17 cellular contexts compared by ENCODE assay signal in the genomic region with DNA sequence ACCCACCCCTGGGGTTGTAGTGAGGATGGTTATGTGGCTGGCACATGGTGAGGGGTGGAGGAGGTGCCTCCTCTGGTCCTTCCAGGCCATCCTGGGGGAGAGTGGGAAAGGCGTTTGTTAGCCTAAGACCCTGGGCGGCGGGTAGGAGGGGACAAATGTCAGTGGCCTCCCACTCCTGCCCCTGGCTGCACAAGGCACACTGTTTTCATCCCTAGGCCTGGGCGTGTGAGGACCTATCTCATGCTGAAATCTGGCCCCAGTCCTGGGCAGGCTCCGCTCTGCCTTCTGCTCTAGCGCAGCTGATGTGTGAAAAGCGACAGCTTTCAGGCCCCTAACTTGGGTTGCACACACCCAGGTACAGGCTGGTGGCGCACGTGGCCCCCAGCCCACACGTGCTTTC.
DNase-seq lines count a peak whose midpoint lies in the region; ATAC-seq lines count a peak whose summit lies in the region.
"Had no signal": no experiment of that assay in that cellular context is flagged by ENCODE, and none has a peak within 500 bp of the region (broad histone marks: within the 10 kb centered on the region; RNA-seq: fewer than 3 reads in every experiment).

No MANE protein-coding gene starts in this region.

- no peaks in the 10 kb centered on the region for H3K36me3 ChIP-seq in endocrine pancreas (ENCODE audit: control insufficient read depth, insufficient read depth, low read length)
- H3K36me3 ChIP-seq: HAP-1, SJCRH30 had no signal

- no peaks in the 10 kb centered on the region for H3K27me3 ChIP-seq in endocrine pancreas (ENCODE audit: control insufficient read depth, insufficient read depth, low read length)
- H3K27me3 ChIP-seq: SJCRH30 had no signal

- no peaks in the 10 kb centered on the region for H3K9me3 ChIP-seq in endocrine pancreas (ENCODE audit: control insufficient read depth, low read length)
- H3K9me3 ChIP-seq: HAP-1, SJCRH30 had no signal

- DNase-seq in DMS 273 (lab: John Stamatoyannopoulos, UW; ENCODE audit: unreplicated experiment) (peak; percentile 68), NCI-H1694 treated with DMSO at 0.1 percent for 48 hours (lab: John Stamatoyannopoulos, UW) (peak; percentile 79), caudate nucleus (lab: John Stamatoyannopoulos, UW) (peak in 1 of 61 donors; percentile 17), NCI-H128 (lab: John Stamatoyannopoulos, UW; ENCODE audit: unreplicated experiment) (no peak), NCI-H2029 treated with DMSO at 0.1 percent for 48 hours (lab: John Stamatoyannopoulos, UW) (no peak), NK-92 (lab: John Stamatoyannopoulos, UW; ENCODE audit: unreplicated experiment) (no peak)
- DNase-seq: CD4-positive, alpha-beta T cell; DMS53; EL; IMR-90; Karpas-422; NCI-H2227 treated with DMSO at 0.1 percent for 48 hours; SJCRH30; SW 1271 had no signal

- H3K4me3 ChIP-seq in endocrine pancreas (ENCODE audit: control insufficient read depth, insufficient read depth, low read length), result no peak overlapping the region
- H3K4me3 ChIP-seq: HAP-1, SJCRH30 had no signal

- peak overlapping the region; percentile 13 for H3K27ac ChIP-seq in caudate nucleus (ENCODE audit: low read depth, low read length)
- H3K27ac ChIP-seq: SJCRH30 had no signal

- H3K9ac ChIP-seq in endocrine pancreas (ENCODE audit: control insufficient read depth, insufficient read depth, low read length), result peak overlapping the region; percentile 19

- no peaks in the 10 kb centered on the region for H3K4me1 ChIP-seq in endocrine pancreas (ENCODE audit: control insufficient read depth, insufficient read depth, low read length)
- H3K4me1 ChIP-seq: HAP-1, SJCRH30 had no signal

- no peak for ATAC-seq in HG02970 (IDR thresholded peaks at IDR 0.05; ENCODE audit: low FRiP score, unreplicated experiment)

Comparison
In these comparisons a context has a peak if more than half of its experiments do, and no peak if none do; other contexts are left out.
1. DNase-seq: peak in DMS 273 (single experiment) and NCI-H1694 treated with DMSO at 0.1 percent for 48 hours (single experiment); none in NCI-H128 (single experiment), NCI-H2029 treated with DMSO at 0.1 percent for 48 hours (single experiment) and NK-92 (single experiment).